26 cellular contexts compared by ENCODE assay signal in genomic region chr1:67493148-67493547, GRCh38.
"Had no signal": no experiment of that assay in that cellular context is flagged by ENCODE, and none has a peak within 500 bp of the region (broad histone marks: within the 10 kb centered on the region; RNA-seq: fewer than 3 reads in every experiment).

No MANE protein-coding gene starts in this region.

- DNase-seq: stimulated activated CD4-positive, alpha-beta T cell treated with anti-CD3 and anti-CD28 coated beads, Interleukin-2, amount 100 ng/mL, for 48 hours; stimulated activated CD4-positive, alpha-beta T cell treated with anti-CD3 and anti-CD28 coated beads, Interleukin-4, amount 100 ng/mL, for 1 hour; stimulated activated CD4-positive, alpha-beta T cell treated with anti-CD3 and anti-CD28 coated beads, Interleukin-4, amount 100 ng/mL, for 24 hours; stimulated activated CD4-positive, alpha-beta T cell treated with anti-CD3 and anti-CD28 coated beads, Interleukin-4, amount 100 ng/mL, for 4 hours; stimulated activated CD8-positive, alpha-beta memory T cell treated with anti-CD3 and anti-CD28 coated beads, Interleukin-4, amount 100 ng/mL, for 48 hours; stimulated activated naive B cell treated with anti-CD40 and anti-IgM and Interleukin-4, amounts not matched to agents 10 μg/mL and 1 μg/mL and 100 μg/mL, for 72 hours; stimulated activated naive CD4-positive, alpha-beta T cell; stimulated activated naive CD4-positive, alpha-beta T cell treated with Interleukin-2 at 50 U/mL for 16 hours; stimulated activated naive CD8-positive, alpha-beta T cell treated with anti-CD3 and anti-CD28 coated beads, Interleukin-15, amount 100 ng/mL, for 72 hours; stimulated activated naive CD8-positive, alpha-beta T cell treated with anti-CD3 and anti-CD28 coated beads, Interleukin-15, Interleukin-2, amounts not matched to agents 100 U/mL and 50 U/mL, for 24 hours; stomach; substantia nigra; testis; thyroid gland; tibial artery; transverse colon; upper lobe of left lung; upper lobe of right lung; uterus had no signal

- H3K27me3 ChIP-seq: stomach, suprapubic skin, testis, thyroid gland, tibial artery, tibial nerve, transverse colon, upper lobe of left lung, upper lobe of right lung, uterus, vagina had no signal

- H3K4me1 ChIP-seq: stomach, suprapubic skin, testis, thyroid gland, tibial artery, tibial nerve, transverse colon, upper lobe of left lung, upper lobe of right lung, uterus, vagina had no signal

- ATAC-seq: stimulated activated effector memory CD8-positive, alpha-beta T cell treated with anti-CD3 and anti-CD28 coated beads, Interleukin-12 subunit alpha, Interleukin-12 subunit beta, amount 100 ng/mL, for 72 hours; stimulated activated memory B cell treated with anti-CD40 and anti-IgM and Interleukin-4, amounts not matched to agents 10 μg/mL and 1 μg/mL and 100 μg/mL, for 72 hours; stimulated activated naive B cell treated with anti-CD40 and anti-IgM and Interleukin-4, amounts not matched to agents 10 μg/mL and 1 μg/mL and 100 μg/mL, for 72 hours; stimulated activated naive CD8-positive, alpha-beta T cell treated with anti-CD3 and anti-CD28 coated beads, Interleukin-15, amount 100 ng/mL, for 72 hours; stimulated activated naive CD8-positive, alpha-beta T cell treated with anti-CD3 and anti-CD28 coated beads, Interleukin-15, Interleukin-2, amounts not matched to agents 100 U/mL and 50 U/mL, for 24 hours; upper lobe of right lung had no signal

- H3K27ac ChIP-seq: stomach, suprapubic skin, testis, thoracic aorta, thyroid gland, tibial artery, tibial nerve, transverse colon, upper lobe of left lung, upper lobe of right lung, uterus, vagina had no signal

- H3K9me3 ChIP-seq: stomach, suprapubic skin, testis, thoracic aorta, thyroid gland, tibial artery, tibial nerve, transverse colon, upper lobe of left lung, upper lobe of right lung, uterus, vagina had no signal

- FAIRE-seq: urothelium cell line had no signal

- H3K4me3 ChIP-seq: stomach, suprapubic skin, testis, thoracic aorta, thyroid gland, tibial artery, tibial nerve, transverse colon, upper lobe of left lung, upper lobe of right lung, uterus, vagina had no signal

- H3K36me3 ChIP-seq: stomach, suprapubic skin, thoracic aorta, thyroid gland, tibial artery, tibial nerve, transverse colon, upper lobe of left lung, upper lobe of right lung, uterus, vagina had no signal
